In genomic region chr17:57982452-57983170, GRCh38 we compare ENCODE assay signal across 21 cellular contexts. TPM values are rescaled to one million over a fixed set of nuclear protein-coding genes. Genes with fewer than 3 reads are reported as not detected.
DNase-seq lines count a peak whose midpoint lies in the region; ATAC-seq, FAIRE-seq and TF ChIP-seq lines count a peak whose summit lies in the region.
"Had no signal": no experiment of that assay in that cellular context is flagged by ENCODE, and none has a peak within 500 bp of the region (broad histone marks: within the 10 kb centered on the region; RNA-seq: fewer than 3 reads in every experiment).

No MANE protein-coding gene starts in this region.

- H3K9me3 Mint-ChIP-seq in brain (no peaks in the 10 kb centered on the region), type B pancreatic cell (no peaks in the 10 kb centered on the region)
- H3K9me3 Mint-ChIP-seq in naive thymus-derived CD4-positive, alpha-beta T cell, result no peaks in the 10 kb centered on the region
- H3K9me3 Mint-ChIP-seq: activated T-helper 1 cell treated with anti-CD3 and anti-CD28 coated beads, Interleukin-12 subunit alpha, Interleukin-12 subunit beta, Interleukin-2, Interleukin-4 antibody, amounts not matched to agents 30 ng/mL and 10 ng/mL and 1 ng/mL, durations not matched to agents 14 hours and 24 hours and 36 hours had no signal

- H3K27me3 Mint-ChIP-seq in brain (peaks cover 4% of the 10 kb centered on the region), type B pancreatic cell (no peaks in the 10 kb centered on the region)
- H3K27me3 Mint-ChIP-seq in naive thymus-derived CD4-positive, alpha-beta T cell, result no peaks in the 10 kb centered on the region

- intact Hi-C loops in left ventricle myocardium inferior (cut with micrococcal nuclease), result no loop called here
- intact Hi-C loops in left ventricle myocardium superior (cut with micrococcal nuclease), result no loop called here
- intact Hi-C loops in naive thymus-derived CD4-positive, alpha-beta T cell (cut with micrococcal nuclease), result no loop called here

- H3K4me1 Mint-ChIP-seq in brain (peaks cover 68% of the 10 kb centered on the region), type B pancreatic cell (ENCODE audit: unreplicated experiment) (peaks cover 53% of the 10 kb centered on the region)
- peaks cover 57 to 80% (median 74%) of the 10 kb centered on the region in 7 donors for H3K4me1 Mint-ChIP-seq in naive thymus-derived CD4-positive, alpha-beta T cell

- H3K4me1 ChIP-seq in left ventricle myocardium inferior, result peaks cover 76% of the 10 kb centered on the region
- H3K4me1 ChIP-seq in naive thymus-derived CD4-positive, alpha-beta T cell (ENCODE audit: control insufficient read depth in 2 of 2, insufficient read depth in 2 of 2, low read length in 2 of 2), result peaks cover 36 to 53% of the 10 kb centered on the region in 2 donors

- H3K36me3 ChIP-seq in left ventricle myocardium inferior, result peaks cover 53% of the 10 kb centered on the region
- peaks cover 17 to 60% (median 20%) of the 10 kb centered on the region in 3 experiments for H3K36me3 ChIP-seq in naive thymus-derived CD4-positive, alpha-beta T cell (ENCODE audit: control insufficient read depth in 2 of 3, insufficient read depth in 3 of 3, low read length in 3 of 3)

- CTCF ChIA-PET in naive thymus-derived CD4-positive, alpha-beta T cell (lab: Charles Lee), result interaction anchor here (0.6 to 2.0 kb wide), 3 partner anchors 12 to 65 kb away, joined by 3 to 9 read pairs (median 4); no protein-coding TSS in a partner anchor

- no peak for FAIRE-seq in GM19239 (lab: Jason Lieb, UNC)
- FAIRE-seq: pancreas had no signal

- no peaks in the 10 kb centered on the region for H3K9me3 ChIP-seq in left ventricle myocardium inferior (replicated peaks)
- no peaks in the 10 kb centered on the region for H3K9me3 ChIP-seq in naive thymus-derived CD4-positive, alpha-beta T cell (ENCODE audit: control insufficient read depth in 2 of 3, low read length in 3 of 3)
- H3K9me3 ChIP-seq: colonic mucosa, pancreas had no signal

- no peaks in the 10 kb centered on the region for H3K27me3 ChIP-seq in left ventricle myocardium inferior (ENCODE audit: low read depth)
- no peaks in the 10 kb centered on the region for H3K27me3 ChIP-seq in naive thymus-derived CD4-positive, alpha-beta T cell (ENCODE audit: control insufficient read depth in 2 of 2, insufficient read depth in 2 of 2, low read length in 2 of 2)
- H3K27me3 ChIP-seq: colonic mucosa, pancreas had no signal

- DNase-seq in left ventricle myocardium inferior (no peak), left ventricle myocardium superior (no peak), type B pancreatic cell (ENCODE audit: extremely low spot score, unreplicated experiment) (no peak), GM19239 (ENCODE audit: insufficient read length, low spot score) (no peak), HK-2 (ENCODE audit: unreplicated experiment) (no peak), RPMI8226 (no peak)
- DNase-seq in naive thymus-derived CD4-positive, alpha-beta T cell, result no peak
- DNase-seq: activated CD4-positive, alpha-beta T cell treated with anti-CD3 and anti-CD28 coated beads for 4 hours; colonic mucosa; DMS 273 treated with DMSO at 0.1 percent for 48 hours; Karpas-422; midbrain; NCI-H1417 treated with DMSO at 0.1 percent for 48 hours; Right ventricle myocardium superior; stimulated activated naive CD4-positive, alpha-beta T cell treated with Interleukin-2 at 50 U/mL for 16 hours; T-helper 9 cell had no signal

- peak overlapping the region; percentile 34 for H3K4me3 ChIP-seq in left ventricle myocardium inferior
- no peak overlapping the region for H3K4me3 ChIP-seq in naive thymus-derived CD4-positive, alpha-beta T cell (ENCODE audit: low read length)
- H3K4me3 ChIP-seq: colonic mucosa, pancreas, smooth muscle cell had no signal

- H3K27ac Mint-ChIP-seq in brain (peak overlapping the region in 4 of 5 experiments; percentile 1 to 99 (median 46)), type B pancreatic cell (no peak overlapping the region)
- H3K27ac Mint-ChIP-seq in naive thymus-derived CD4-positive, alpha-beta T cell, result peak overlapping the region in 7 of 9 donors; percentile 18 to 87 (median 54)
- H3K27ac Mint-ChIP-seq: activated T-helper 1 cell treated with anti-CD3 and anti-CD28 coated beads, Interleukin-12 subunit alpha, Interleukin-12 subunit beta, Interleukin-2, Interleukin-4 antibody, amounts not matched to agents 30 ng/mL and 10 ng/mL and 1 ng/mL, durations not matched to agents 14 hours and 24 hours and 36 hours had no signal

- no peak for ATAC-seq in left ventricle myocardium superior
- ATAC-seq in naive thymus-derived CD4-positive, alpha-beta T cell, result peak; percentile 44
- ATAC-seq: pancreas had no signal

- H3K36me3 Mint-ChIP-seq in brain (peaks cover 45% of the 10 kb centered on the region), type B pancreatic cell (peaks cover 36% of the 10 kb centered on the region)
- peaks cover 13 to 37% (median 16%) of the 10 kb centered on the region in 5 donors for H3K36me3 Mint-ChIP-seq in naive thymus-derived CD4-positive, alpha-beta T cell

- POLR2A ChIA-PET in naive thymus-derived CD4-positive, alpha-beta T cell (lab: Charles Lee), result interaction anchor here (0.6 to 2.9 kb wide), 3 partner anchors 11 to 24 kb away, joined by 3 to 13 read pairs (median 5); partner anchors contain the start of gene SRSF1

- H3K4me3 Mint-ChIP-seq in brain (peak overlapping the region; percentile 32 to 94 (median 90)), type B pancreatic cell (peak overlapping the region; percentile 8)
- H3K4me3 Mint-ChIP-seq in naive thymus-derived CD4-positive, alpha-beta T cell, result peak overlapping the region in 8 of 10 donors; percentile 3 to 92 (median 62)
- H3K4me3 Mint-ChIP-seq: activated T-helper 1 cell treated with anti-CD3 and anti-CD28 coated beads, Interleukin-12 subunit alpha, Interleukin-12 subunit beta, Interleukin-2, Interleukin-4 antibody, amounts not matched to agents 30 ng/mL and 10 ng/mL and 1 ng/mL, durations not matched to agents 14 hours and 24 hours and 36 hours had no signal

- TF ChIP-seq CTCF in left ventricle myocardium inferior (IDR thresholded peaks at IDR 0.05; ENCODE audit: borderline replicate concordance) (no peak), brain (conservative IDR thresholded peaks at IDR 0.05) (no peak), type B pancreatic cell (conservative IDR thresholded peaks at IDR 0.05) (no peak)

- peak overlapping the region; percentile 28 for H3K27ac ChIP-seq in left ventricle myocardium inferior (replicated peaks)
- no peak overlapping the region for H3K27ac ChIP-seq in naive thymus-derived CD4-positive, alpha-beta T cell (ENCODE audit: low read depth, low read length)
- H3K27ac ChIP-seq: colonic mucosa, epithelial cell of prostate, pancreas had no signal

RNA-seq across cellular contexts. Expression of gene VEZF1, which starts 5.4 kb away (rescaled TPM):
- total RNA-seq in left ventricle myocardium inferior (77.2 TPM), left ventricle myocardium superior (77.6 TPM), type B pancreatic cell (ENCODE audit: low replicate concordance) (53.3 and 73.2 TPM in 2 replicates)
- polyA plus RNA-seq in brain (ENCODE audit: insufficient read depth, low read depth, low replicate concordance), result 72.5 TPM
- 10 to 100 TPM; 43.2 to 81.9 (median 46.3) TPM for total RNA-seq in naive thymus-derived CD4-positive, alpha-beta T cell
- polyA plus RNA-seq in naive thymus-derived CD4-positive, alpha-beta T cell, result 10 to 100 TPM; 47.6 to 51.2 TPM

RNA-seq across cellular contexts. Expression of gene SRSF1, which starts 24.4 kb away (rescaled TPM):
- total RNA-seq in left ventricle myocardium inferior (92.4 TPM), left ventricle myocardium superior (98.1 TPM), type B pancreatic cell (ENCODE audit: low replicate concordance) (200 and 306 TPM in 2 replicates)
- 124 TPM for polyA plus RNA-seq in brain (ENCODE audit: insufficient read depth, low read depth, low replicate concordance)
- total RNA-seq in naive thymus-derived CD4-positive, alpha-beta T cell, result 100 to 1,000 TPM; 115 to 362 (median 249) TPM
- 10 to 100 TPM; 48.7 to 49.3 TPM for polyA plus RNA-seq in naive thymus-derived CD4-positive, alpha-beta T cell

RNA-seq across cellular contexts. Expression of gene CUEDC1, which starts 27.4 kb away (rescaled TPM):
- total RNA-seq in left ventricle myocardium inferior (43.2 TPM), left ventricle myocardium superior (55.0 TPM), type B pancreatic cell (ENCODE audit: low replicate concordance) (29.8 and 31.3 TPM in 2 replicates)
- polyA plus RNA-seq in brain (ENCODE audit: insufficient read depth, low read depth, low replicate concordance), result 97.8 TPM
- total RNA-seq in naive thymus-derived CD4-positive, alpha-beta T cell, result 1 to 10 TPM in 3 of 5 experiments, under 1 TPM in 2; 0.10 to 7.7 (median 1.0) TPM
- polyA plus RNA-seq in naive thymus-derived CD4-positive, alpha-beta T cell, result not detected
- total RNA-seq: activated T-helper 1 cell treated with anti-CD3 and anti-CD28 coated beads, Interleukin-12 subunit alpha, Interleukin-12 subunit beta, Interleukin-2, Interleukin-4 antibody, amounts not matched to agents 30 ng/mL and 10 ng/mL and 1 ng/mL, durations not matched to agents 14 hours and 24 hours and 36 hours had no signal

Comparison
In these comparisons a context has a peak if more than half of its experiments do, and no peak if none do; other contexts are left out.
1. H3K4me3 Mint-ChIP-seq: peak in every context shown above with its lines; median percentile 90 in brain; 62 in naive thymus-derived CD4-positive, alpha-beta T cell; 8 in type B pancreatic cell.